ENCODE assay signal across 22 cellular contexts in genomic region chr5:73928486-73928885, GRCh38.
"Had no signal": no experiment of that assay in that cellular context is flagged by ENCODE, and none has a peak within 500 bp of the region (broad histone marks: within the 10 kb centered on the region; RNA-seq: fewer than 3 reads in every experiment).

No MANE protein-coding gene starts in this region.

- H3K4me1 ChIP-seq: gastrocnemius medialis, left ventricle myocardium inferior, lower lobe of right lung, psoas muscle, sigmoid colon, suprapubic skin, upper lobe of left lung, uterus had no signal

- DNase-seq: effector memory CD4-positive, alpha-beta T cell; gastrocnemius medialis; heart right ventricle; hypothalamus; islet precursor cell; left ventricle myocardium inferior; lower lobe of right lung; midbrain; naive thymus-derived CD4-positive, alpha-beta T cell; psoas muscle; sigmoid colon; stimulated activated CD4-positive, alpha-beta T cell treated with anti-CD3 and anti-CD28 coated beads, Interleukin-4, amount 100 ng/mL, for 1 hour; stimulated activated CD8-positive, alpha-beta memory T cell treated with anti-CD3 and anti-CD28 coated beads, Interleukin-4, amount 100 ng/mL, for 48 hours; stimulated activated naive CD8-positive, alpha-beta T cell treated with anti-CD3 and anti-CD28 coated beads, Interleukin-15, Interleukin-2, amounts not matched to agents 100 U/mL and 50 U/mL, for 24 hours; tibial artery; upper lobe of left lung; uterus had no signal

- H3K4me3 ChIP-seq: gastrocnemius medialis, heart right ventricle, left ventricle myocardium inferior, lower lobe of right lung, psoas muscle, sigmoid colon, smooth muscle cell, suprapubic skin, tibial artery, upper lobe of left lung, uterus had no signal

- H3K36me3 ChIP-seq: gastrocnemius medialis, heart right ventricle, left ventricle myocardium inferior, lower lobe of right lung, neutrophil, sigmoid colon, suprapubic skin, tibial artery, upper lobe of left lung, uterus had no signal

- H3K27me3 ChIP-seq: gastrocnemius medialis, heart right ventricle, neutrophil, sigmoid colon, suprapubic skin, tibial artery, upper lobe of left lung, uterus had no signal

- H3K9me3 ChIP-seq: gastrocnemius medialis, heart right ventricle, left ventricle myocardium inferior, lower lobe of right lung, neutrophil, psoas muscle, sigmoid colon, suprapubic skin, tibial artery, upper lobe of left lung, uterus had no signal

- ATAC-seq: esophagus mucosa; gastrocnemius medialis; heart right ventricle; lower lobe of right lung; naive thymus-derived CD4-positive, alpha-beta T cell; psoas muscle; stimulated activated effector memory CD8-positive, alpha-beta T cell treated with anti-CD3 and anti-CD28 coated beads, Interleukin-12 subunit alpha, Interleukin-12 subunit beta, amount 100 ng/mL, for 72 hours; stimulated activated naive CD8-positive, alpha-beta T cell treated with anti-CD3 and anti-CD28 coated beads, Interleukin-15, Interleukin-2, amounts not matched to agents 100 U/mL and 50 U/mL, for 24 hours had no signal

- H3K4me2 ChIP-seq: smooth muscle cell had no signal

- H3K27ac ChIP-seq: gastrocnemius medialis, heart right ventricle, left ventricle myocardium inferior, lower lobe of right lung, neutrophil, psoas muscle, sigmoid colon, suprapubic skin, tibial artery, upper lobe of left lung, uterus had no signal
